Comparison of ENCODE assay signal across 10 cellular contexts in the genomic region with DNA sequence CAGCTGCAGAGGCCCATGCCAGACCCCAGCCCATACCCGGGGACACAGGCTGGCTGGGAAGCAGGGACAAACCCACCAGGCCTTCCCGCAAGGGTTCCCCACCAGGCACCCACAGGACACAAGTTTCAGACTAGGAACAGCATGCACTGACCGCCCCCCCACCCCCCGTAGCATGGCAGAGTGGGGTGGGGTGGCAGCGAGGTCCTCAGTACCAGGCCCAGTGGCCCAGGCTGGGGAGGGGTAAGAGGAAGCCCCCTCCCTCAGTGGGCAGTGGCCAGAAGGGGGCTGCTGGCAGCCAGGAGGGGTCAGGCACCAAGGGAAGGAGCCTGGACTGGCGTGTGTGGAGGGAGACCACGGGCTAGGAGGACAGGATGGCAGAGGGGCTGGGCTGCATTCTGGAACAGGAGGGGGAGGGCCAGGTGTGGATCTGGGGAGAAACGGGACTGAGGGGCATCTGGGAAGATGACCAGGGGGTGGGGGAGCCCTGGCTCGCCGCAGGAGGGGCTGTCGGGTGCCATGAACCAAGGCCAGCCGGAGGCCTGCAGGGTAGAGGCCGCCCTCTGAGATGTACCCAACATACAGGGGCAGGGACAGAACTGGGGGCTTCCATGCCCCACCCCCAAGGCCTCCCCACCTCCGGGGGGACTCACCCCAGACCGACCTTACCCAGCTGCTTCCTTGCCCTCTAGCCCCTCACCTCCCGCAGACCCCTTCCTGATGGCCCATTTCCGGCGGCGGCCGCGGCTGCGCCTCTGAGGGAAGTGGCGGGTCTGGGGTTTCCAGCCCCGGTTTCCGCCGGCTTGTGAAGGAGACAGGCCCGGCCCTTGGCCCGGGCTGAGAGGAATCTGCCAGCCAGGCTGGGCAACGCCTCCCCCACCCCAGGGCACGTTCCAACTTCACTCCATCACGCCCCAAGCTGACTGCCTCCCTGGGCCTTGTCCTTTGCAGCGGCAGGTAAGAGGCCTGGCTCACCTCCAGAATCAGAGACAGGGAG. TPM values are rescaled to one million over a fixed set of nuclear protein-coding genes. Genes with fewer than 3 reads are reported as not detected.
DNase-seq lines count a peak whose midpoint lies in the region; ATAC-seq and TF ChIP-seq lines count a peak whose summit lies in the region.
"Had no signal": no experiment of that assay in that cellular context is flagged by ENCODE, and none has a peak within 500 bp of the region (broad histone marks: within the 10 kb centered on the region; RNA-seq: fewer than 3 reads in every experiment).

No MANE protein-coding gene starts in this region.

- no peak for TF ChIP-seq CTCF in activated B cell treated with CpG ODN at 0.5 μM for 24 hours (IDR thresholded peaks at IDR 0.05)

- POLR2A ChIA-PET in activated B cell treated with CpG ODN at 0.5 μM for 24 hours (lab: Charles Lee) = no interaction called here

- no peaks in the 10 kb centered on the region for H3K36me3 Mint-ChIP-seq in activated B cell treated with CpG ODN at 0.5 μM for 24 hours (ENCODE audit: low read depth)
- H3K36me3 Mint-ChIP-seq in stimulated activated memory B cell treated with anti-CD40 and anti-IgM and Interleukin-4, amounts not matched to agents 10 μg/mL and 1 μg/mL and 100 μg/mL, for 72 hours = no peaks in the 10 kb centered on the region
- H3K36me3 Mint-ChIP-seq: activated naive CD4-positive, alpha-beta T cell treated with anti-CD3 and anti-CD28 coated beads, Interleukin-2, amount 50 U/mL, for 72 hours had no signal

- peak; percentile 18 to 19 for DNase-seq in activated CD8-positive, alpha-beta memory T cell treated with anti-CD3 and anti-CD28 coated beads for 4 hours (ENCODE audit: low read depth in 2 of 2)
- DNase-seq in activated CD8-positive, alpha-beta memory T cell treated with anti-CD3 and anti-CD28 coated beads, Interleukin-2, amount 50 U/mL, for 4 hours = no peak
- DNase-seq in activated B cell treated with CpG ODN at 0.5 μM for 24 hours = no peak
- DNase-seq in effector CD4-positive, alpha-beta T cell = peak; percentile 23
- no peak for DNase-seq in SHP77 (lab: John Stamatoyannopoulos, UW)
- DNase-seq in foreskin melanocyte = no peak
- DNase-seq: SK-N-SH had no signal

- H3K4me3 Mint-ChIP-seq in activated B cell treated with CpG ODN at 0.5 μM for 24 hours = no peak overlapping the region
- H3K4me3 Mint-ChIP-seq in stimulated activated memory B cell treated with anti-CD40 and anti-IgM and Interleukin-4, amounts not matched to agents 10 μg/mL and 1 μg/mL and 100 μg/mL, for 72 hours = no peak overlapping the region

- no peak overlapping the region for H3K27ac Mint-ChIP-seq in activated B cell treated with CpG ODN at 0.5 μM for 24 hours
- H3K27ac Mint-ChIP-seq in stimulated activated memory B cell treated with anti-CD40 and anti-IgM and Interleukin-4, amounts not matched to agents 10 μg/mL and 1 μg/mL and 100 μg/mL, for 72 hours = peak overlapping the region; percentile 59

- intact Hi-C loops in activated B cell treated with CpG ODN at 0.5 μM for 24 hours (cut with micrococcal nuclease) = no loop called here

- H3K27me3 Mint-ChIP-seq in activated B cell treated with CpG ODN at 0.5 μM for 24 hours = peaks cover 13% of the 10 kb centered on the region
- peaks cover 28% of the 10 kb centered on the region for H3K27me3 Mint-ChIP-seq in stimulated activated memory B cell treated with anti-CD40 and anti-IgM and Interleukin-4, amounts not matched to agents 10 μg/mL and 1 μg/mL and 100 μg/mL, for 72 hours

- CTCF ChIA-PET in activated B cell treated with CpG ODN at 0.5 μM for 24 hours (lab: Charles Lee) = no interaction called here

- no peaks in the 10 kb centered on the region for H3K9me3 Mint-ChIP-seq in activated B cell treated with CpG ODN at 0.5 μM for 24 hours
- no peaks in the 10 kb centered on the region for H3K9me3 Mint-ChIP-seq in stimulated activated memory B cell treated with anti-CD40 and anti-IgM and Interleukin-4, amounts not matched to agents 10 μg/mL and 1 μg/mL and 100 μg/mL, for 72 hours
- H3K9me3 Mint-ChIP-seq: activated naive CD4-positive, alpha-beta T cell treated with anti-CD3 and anti-CD28 coated beads, Interleukin-2, amount 50 U/mL, for 72 hours had no signal

- H3K4me1 Mint-ChIP-seq in activated B cell treated with CpG ODN at 0.5 μM for 24 hours = peaks cover 17% of the 10 kb centered on the region
- H3K4me1 Mint-ChIP-seq in stimulated activated memory B cell treated with anti-CD40 and anti-IgM and Interleukin-4, amounts not matched to agents 10 μg/mL and 1 μg/mL and 100 μg/mL, for 72 hours = peaks cover 22% of the 10 kb centered on the region

- ATAC-seq in activated B cell treated with CpG ODN at 0.5 μM for 24 hours (ENCODE audit: low read depth) (peak; percentile 55), GM21526 (IDR thresholded peaks at IDR 0.05; ENCODE audit: low FRiP score, unreplicated experiment) (no peak)
- no peak for ATAC-seq in stimulated activated memory B cell treated with anti-CD40 and anti-IgM and Interleukin-4, amounts not matched to agents 10 μg/mL and 1 μg/mL and 100 μg/mL, for 72 hours

RNA-seq across cellular contexts. Expression of a gene that starts 5.6 kb away (rescaled TPM):
- 0.07 and 0.44 TPM in 2 replicates for total RNA-seq in activated B cell treated with CpG ODN at 0.5 μM for 24 hours

RNA-seq across cellular contexts. Expression of a gene that starts 6.9 kb away (rescaled TPM):
- 15.1 and 15.2 TPM in 2 replicates for total RNA-seq in activated B cell treated with CpG ODN at 0.5 μM for 24 hours

Comparison
In these comparisons a context has a peak if more than half of its experiments do, and no peak if none do; other contexts are left out.
1. DNase-seq: peak in activated CD8-positive, alpha-beta memory T cell treated with anti-CD3 and anti-CD28 coated beads for 4 hours (2 of 2) and effector CD4-positive, alpha-beta T cell (single experiment); none in activated CD8-positive, alpha-beta memory T cell treated with anti-CD3 and anti-CD28 coated beads, Interleukin-2, amount 50 U/mL, for 4 hours (single experiment), activated B cell treated with CpG ODN at 0.5 μM for 24 hours (single experiment), SHP77 (0 of 2) and foreskin melanocyte (single experiment).